Comparison of ENCODE assay signal across 15 cellular contexts in genomic region chr21:37437376-37438080, GRCh38.
A peak's percentile ranks its signal among the peaks of the same experiment; 100 is the strongest.
DNase-seq lines count a peak whose midpoint lies in the region; ATAC-seq, FAIRE-seq and TF ChIP-seq lines count a peak whose summit lies in the region.
"Had no signal": no experiment of that assay in that cellular context is flagged by ENCODE, and none has a peak within 500 bp of the region (broad histone marks: within the 10 kb centered on the region; RNA-seq: fewer than 3 reads in every experiment).

No MANE protein-coding gene starts in this region.

- no peaks in the 10 kb centered on the region for H3K27me3 ChIP-seq in neutrophil

- peak overlapping the region; percentile 19 for H3K27ac Mint-ChIP-seq in endothelial cell (ENCODE audit: unreplicated experiment)
- H3K27ac Mint-ChIP-seq in natural killer cell: no peak overlapping the region

- H3K27ac ChIP-seq in neutrophil: peak overlapping the region; percentile 9

- H3K27me3 Mint-ChIP-seq in endothelial cell (ENCODE audit: unreplicated experiment) (no peaks in the 10 kb centered on the region), natural killer cell (ENCODE audit: low read depth in 2 of 2) (no peaks in the 10 kb centered on the region)
- H3K27me3 Mint-ChIP-seq: activated CD8-positive, alpha-beta T cell treated with anti-CD3 and anti-CD28 coated beads for 36 hours had no signal

- DNase-seq in D721Med (ENCODE audit: insufficient read length, low spot score) (no peak), OCI-M1 (lab: John Stamatoyannopoulos, UW) (peak; percentile 39), endothelial cell (ENCODE audit: low spot score) (no peak), natural killer cell (no peak), NCI-H2081 treated with DMSO at 0.1 percent for 48 hours (lab: John Stamatoyannopoulos, UW) (no peak), KG1 (lab: John Stamatoyannopoulos, UW) (no peak)
- DNase-seq: activated CD8-positive, alpha-beta T cell treated with anti-CD3 and anti-CD28 coated beads for 36 hours; activated naive CD4-positive, alpha-beta T cell treated with anti-CD3 and anti-CD28 coated beads, Interleukin-2, amount 50 U/mL, for 16 hours; AML-193; dermis blood vessel endothelial cell; NCI-H1417; NCI-H524 had no signal

- no peaks in the 10 kb centered on the region for H3K9me3 ChIP-seq in neutrophil
- H3K9me3 ChIP-seq: HAP-1 had no signal

- H3K9me3 Mint-ChIP-seq in endothelial cell (ENCODE audit: unreplicated experiment) (no peaks in the 10 kb centered on the region), natural killer cell (no peaks in the 10 kb centered on the region)

- no peaks in the 10 kb centered on the region for H3K36me3 ChIP-seq in neutrophil
- H3K36me3 ChIP-seq: HAP-1 had no signal

- TF ChIP-seq CTCF in D721Med (IDR thresholded peaks at IDR 0.05; ENCODE audit: insufficient read depth, missing control alignments): no peak
- no peak for TF ChIP-seq CTCF in endothelial cell (IDR thresholded peaks at IDR 0.05; ENCODE audit: unreplicated experiment)
- no peak for TF ChIP-seq CTCF in neutrophil (IDR thresholded peaks at IDR 0.05)
- no peak for TF ChIP-seq CTCF in natural killer cell (IDR thresholded peaks at IDR 0.05)

- H3K36me3 Mint-ChIP-seq in endothelial cell (ENCODE audit: low read depth, unreplicated experiment) (peaks cover 7% of the 10 kb centered on the region), natural killer cell (no peaks in the 10 kb centered on the region)

- H3K4me1 Mint-ChIP-seq in endothelial cell (ENCODE audit: unreplicated experiment) (peaks cover 19% of the 10 kb centered on the region), natural killer cell (peaks cover 33 to 63% of the 10 kb centered on the region in 2 donors)

- no peak overlapping the region for H3K4me3 Mint-ChIP-seq in endothelial cell (ENCODE audit: unreplicated experiment)
- H3K4me3 Mint-ChIP-seq in natural killer cell: no peak overlapping the region
- H3K4me3 Mint-ChIP-seq: activated CD8-positive, alpha-beta T cell treated with anti-CD3 and anti-CD28 coated beads for 36 hours had no signal

- no peak overlapping the region for H3K4me3 ChIP-seq in neutrophil (ENCODE audit: low read depth in 1 of 2, low read length in 1 of 2)
- H3K4me3 ChIP-seq: HAP-1 had no signal

- H3K4me1 ChIP-seq in neutrophil (ENCODE audit: control insufficient read depth in 1 of 2, insufficient read depth in 1 of 2, low read depth in 1 of 2, low read length in 1 of 2): peaks cover 14 to 15% of the 10 kb centered on the region in 2 experiments

- ATAC-seq in natural killer cell: no peak
- ATAC-seq in GM21360 (IDR thresholded peaks at IDR 0.05; ENCODE audit: unreplicated experiment): no peak
- ATAC-seq: activated CD8-positive, alpha-beta T cell treated with anti-CD3 and anti-CD28 coated beads for 36 hours had no signal

- intact Hi-C loops in natural killer cell (cut with micrococcal nuclease): no loop called here

- FAIRE-seq in D721Med (lab: Jason Lieb, UNC): peak; percentile 41
